ENCODE assay signal across 8 cellular contexts in the genomic region with DNA sequence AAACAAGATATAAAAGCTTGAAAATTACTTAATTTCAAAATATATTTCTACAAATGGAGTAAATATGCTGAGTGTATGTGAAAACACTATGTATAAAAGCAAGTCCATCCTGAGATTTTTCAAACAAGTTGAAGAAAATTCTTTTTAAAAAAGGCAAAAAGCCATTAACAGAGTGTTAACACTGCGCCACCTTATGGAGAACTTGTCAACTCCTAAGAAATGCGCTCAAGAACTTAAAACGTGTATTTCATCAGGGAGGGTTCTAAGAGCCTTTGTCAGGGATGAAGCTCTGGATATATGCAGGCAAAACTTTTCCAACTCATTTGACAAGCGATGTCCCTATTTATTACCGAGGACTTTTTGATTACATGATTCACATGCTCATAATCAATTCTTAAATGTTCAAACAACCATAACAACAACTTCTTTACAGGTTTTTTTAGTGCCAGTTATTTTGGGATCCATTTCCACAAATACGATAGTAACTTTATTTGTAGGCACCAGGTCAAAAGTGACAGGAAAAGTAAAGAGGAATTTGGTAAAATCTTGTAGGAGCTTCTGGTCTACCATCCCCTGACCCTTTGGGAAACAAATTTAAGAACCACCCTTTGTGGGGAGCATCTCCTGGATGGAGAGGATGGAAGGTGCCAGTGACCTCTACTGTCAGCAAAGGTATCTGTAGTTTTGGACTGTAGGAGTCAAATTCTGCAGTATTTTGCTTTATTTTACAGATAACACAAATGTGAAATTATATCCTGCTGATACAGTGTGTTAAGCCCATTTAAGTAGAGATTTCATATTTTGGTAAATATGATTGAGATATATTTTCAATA. TPM values are rescaled to one million over a fixed set of nuclear protein-coding genes. Genes with fewer than 3 reads are reported as not detected.
DNase-seq lines count a peak whose midpoint lies in the region; ATAC-seq and TF ChIP-seq lines count a peak whose summit lies in the region.

No MANE protein-coding gene starts in this region.

- peak overlapping the region; percentile 18 for H2AFZ ChIP-seq in smooth muscle cell (ENCODE audit: low read depth)

- H3K79me2 ChIP-seq in smooth muscle cell (ENCODE audit: low read depth): no peaks in the 10 kb centered on the region

- 16% methylated on average over 6 of the region's 6 CpGs for WGBS in smooth muscle cell (ENCODE audit: low lambda C conversion rate)

- H3K9me3 ChIP-seq in smooth muscle cell (replicated peaks; ENCODE audit: low read depth): no peaks in the 10 kb centered on the region

- no peak overlapping the region for H3K27ac ChIP-seq in smooth muscle cell (ENCODE audit: low read depth)

- H3F3A ChIP-seq in smooth muscle cell (ENCODE audit: low read depth): no peaks in the 10 kb centered on the region

- no peak overlapping the region for H3K9ac ChIP-seq in smooth muscle cell (ENCODE audit: low read depth)

- H3K4me2 ChIP-seq in smooth muscle cell: no peak overlapping the region

- H3K4me3 ChIP-seq in AG10803 (ENCODE audit: low read length) (no peak overlapping the region), epithelial cell of proximal tubule (ENCODE audit: low read depth, low read length) (no peak overlapping the region), smooth muscle cell (no peak overlapping the region)

- H3K4me1 ChIP-seq in smooth muscle cell (ENCODE audit: low read depth): peaks cover 5% of the 10 kb centered on the region

- H4K20me1 ChIP-seq in smooth muscle cell (ENCODE audit: low read depth): no peaks in the 10 kb centered on the region

- H3K27me3 ChIP-seq in smooth muscle cell (ENCODE audit: low read depth): no peaks in the 10 kb centered on the region

- DNase-seq in AG10803 (ENCODE audit: low read depth): peak; percentile 66
- DNase-seq in NOMO-1 (lab: John Stamatoyannopoulos, UW; ENCODE audit: unreplicated experiment in 2 of 2): peak; percentile 61 to 63
- DNase-seq in epithelial cell of proximal tubule (ENCODE audit: low read depth): no peak
- DNase-seq in smooth muscle cell (lab: John Stamatoyannopoulos, UW; ENCODE audit: unreplicated experiment): no peak
- no peak for DNase-seq in NCI-H2171 treated with DMSO at 0.1 percent for 48 hours (lab: John Stamatoyannopoulos, UW)

- ATAC-seq in GM19043 (IDR thresholded peaks at IDR 0.05; ENCODE audit: low read depth, unreplicated experiment): peak; percentile 60
- ATAC-seq in HG03139 (IDR thresholded peaks at IDR 0.05; ENCODE audit: unreplicated experiment): no peak
- ATAC-seq in HG03571 (IDR thresholded peaks at IDR 0.05; ENCODE audit: unreplicated experiment): no peak

- H3K36me3 ChIP-seq in smooth muscle cell (ENCODE audit: low read depth): no peaks in the 10 kb centered on the region

- TF ChIP-seq CTCF in AG10803 (conservative IDR thresholded peaks at IDR 0.05; ENCODE audit: low read length) (peak; percentile 77), epithelial cell of proximal tubule (conservative IDR thresholded peaks at IDR 0.05; ENCODE audit: low read depth, low read length) (peak; percentile 73), smooth muscle cell (IDR thresholded peaks at IDR 0.05; ENCODE audit: borderline replicate concordance, insufficient read depth, poor library complexity, severe bottlenecking) (peak; percentile 72)

RNA-seq across cellular contexts. Expression of a gene that starts 23.2 kb away (rescaled TPM):
- total RNA-seq in epithelial cell of proximal tubule (not detected in 2 replicates), smooth muscle cell (not detected in 2 replicates)
- not detected in 2 replicates for polyA plus RNA-seq in smooth muscle cell

Comparison
In these comparisons a context has a peak if more than half of its experiments do, and no peak if none do; other contexts are left out.
1. DNase-seq: peak in AG10803 (single experiment) and NOMO-1 (2 of 2); none in epithelial cell of proximal tubule (single experiment), smooth muscle cell (single experiment) and NCI-H2171 treated with DMSO at 0.1 percent for 48 hours (single experiment).
2. Peak in every context shown above with its lines, with median percentiles within 50 percentile points of each other: CTCF ChIP-seq.